Comparison of ENCODE assay signal across 7 cellular contexts in genomic region chr1:30688516-30688915, GRCh38. TPM values are rescaled to one million over a fixed set of nuclear protein-coding genes. Genes with fewer than 3 reads are reported as not detected.
"Had no signal": no experiment of that assay in that cellular context is flagged by ENCODE, and none has a peak within 500 bp of the region (broad histone marks: within the 10 kb centered on the region; RNA-seq: fewer than 3 reads in every experiment).

No MANE protein-coding gene starts in this region.

RNA-seq across cellular contexts. Expression of gene MATN1, which starts 34.9 kb away (rescaled TPM):
- total RNA-seq: breast epithelium; esophagus squamous epithelium; fibroblast of lung; fibroblast of villous mesenchyme; gastroesophageal sphincter; glomerular endothelial cell; T-helper 1 cell treated with Interleukin-12 subunit alpha and Interleukin-12 subunit beta and Interleukin-4 antibody, amounts not matched to agents 30 ng/mL and 1 ng/mL, for 36 hours had no signal
- polyA plus RNA-seq: fibroblast of lung had no signal
